Comparison of ENCODE assay signal across 8 cellular contexts in the genomic region with DNA sequence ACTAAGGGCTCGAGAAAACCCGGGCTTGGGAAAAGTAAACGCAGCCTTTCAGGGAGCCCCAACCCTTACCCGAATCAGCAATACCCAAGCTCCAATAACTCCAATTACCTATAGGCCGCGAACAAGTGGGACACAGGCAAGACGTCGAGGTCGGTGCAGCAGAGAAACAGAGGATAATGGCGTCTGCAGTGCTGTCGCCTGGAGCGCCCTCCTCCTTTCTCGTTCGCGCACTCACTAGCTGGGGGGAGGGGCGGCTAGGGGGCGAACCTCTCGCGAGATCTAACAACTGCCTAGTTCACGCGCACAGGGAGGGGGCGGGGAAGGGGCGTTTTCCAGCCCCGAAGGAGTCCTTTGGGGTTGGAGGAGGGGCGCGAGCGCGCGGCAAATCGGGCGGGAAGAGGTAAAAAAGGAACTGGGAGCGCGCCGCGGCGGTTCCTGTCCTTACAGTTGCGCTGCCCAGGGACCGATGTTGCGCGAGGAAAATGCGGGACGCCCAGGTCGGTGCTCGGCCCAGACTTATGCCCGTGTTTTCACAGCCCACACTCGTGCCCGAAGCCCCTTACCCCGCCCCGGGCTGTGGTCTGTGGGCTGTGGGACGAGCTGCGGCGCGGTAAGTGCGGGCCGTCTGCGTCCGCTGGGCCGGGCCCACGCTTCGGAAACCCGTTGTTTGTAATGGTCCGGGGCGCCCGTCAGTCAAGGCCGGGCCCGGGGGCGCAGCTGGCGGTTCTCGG. TPM values are rescaled to one million over a fixed set of nuclear protein-coding genes. Genes with fewer than 3 reads are reported as not detected.
DNase-seq lines count a peak whose midpoint lies in the region; ATAC-seq and TF ChIP-seq lines count a peak whose summit lies in the region.

Gene RMI1, plus strand, starts transcription at position 411 of the 731 bp plus-strand sequence. CDS start 20,182 bp downstream, outside the sequence.

- ATAC-seq in GM21723 (IDR thresholded peaks at IDR 0.05; ENCODE audit: unreplicated experiment) = peak; percentile 70
- ATAC-seq in Panc1 = peak; percentile 87

- TF ChIP-seq CTCF in Panc1 (IDR thresholded peaks at IDR 0.05) = no peak
- peak in 1 of 3 experiments; percentile 21 for TF ChIP-seq CTCF in esophagus muscularis mucosa (IDR thresholded peaks at IDR 0.05)

- TF ChIP-seq EP300 in esophagus muscularis mucosa (IDR thresholded peaks at IDR 0.05) = no peak

- POLR2A ChIA-PET in Panc1 (lab: Charles Lee) = interaction anchor here (0.5 to 0.6 kb wide), 3 partner anchors 22 to 278 kb away, joined by 5 to 7 read pairs (median 6); no protein-coding TSS in a partner anchor

- H3K4me3 ChIP-seq in Panc1 (ENCODE audit: low read depth in 2 of 2, low read length in 2 of 2) (peak within 1 kb of the TSS; percentile 96), esophagus muscularis mucosa (peak within 1 kb of the TSS; percentile 76 to 97 (median 88))

- WGBS in esophagus muscularis mucosa = 0% methylated on average over 54 of the region's 69 CpGs

- H3K9me3 ChIP-seq in Panc1 (ENCODE audit: control insufficient read depth, insufficient read depth, low read depth, low read length) = no peaks in the 10 kb centered on the region
- no peaks in the 10 kb centered on the region for H3K9me3 ChIP-seq in esophagus muscularis mucosa

- intact Hi-C loops in Panc1 (cut with micrococcal nuclease; ENCODE audit: unreplicated experiment) (no loop called here), esophagus muscularis mucosa (cut with DNase I) (no loop called here)

- H3K27me3 ChIP-seq in Panc1 (ENCODE audit: control insufficient read depth, insufficient read depth, low read length) (no peaks in the 10 kb centered on the region), esophagus muscularis mucosa (no peaks in the 10 kb centered on the region)

- DNase-seq in DMS79 (lab: John Stamatoyannopoulos, UW) (peak; percentile 78), KG1 (lab: John Stamatoyannopoulos, UW) (peak; percentile 99), Panc1 (ENCODE audit: low read depth, low spot score) (peak; percentile 82), esophagus muscularis mucosa (ENCODE audit: extremely low spot score) (peak; percentile 100), myocyte (ENCODE audit: low read depth) (peak; percentile 99)
- DNase-seq in activated T-cell treated with anti-CD3 and anti-CD28 coated beads, Interleukin-2, amount 50 U/mL, for 48 hours = peak; percentile 99 to 100
- peak; percentile 97 to 100 for DNase-seq in stimulated activated CD8-positive, alpha-beta memory T cell treated with anti-CD3 and anti-CD28 coated beads, Interleukin-7, amount 100 ng/mL, for 48 hours (ENCODE audit: extremely low read depth in 1 of 2, low read depth in 1 of 2)

- H3K36me3 ChIP-seq in Panc1 (ENCODE audit: control insufficient read depth, insufficient read depth, low read length) = peaks cover 35% of the 10 kb centered on the region
- peaks cover 15 to 26% (median 19%) of the 10 kb centered on the region in 4 donors for H3K36me3 ChIP-seq in esophagus muscularis mucosa

- H3K27ac ChIP-seq in Panc1 (ENCODE audit: low read length) (peak within 1 kb of the TSS; percentile 95), esophagus muscularis mucosa (replicated peaks in 1 of 4) (peak within 1 kb of the TSS; percentile 98 to 99 (median 99))

- TF ChIP-seq POLR2A in esophagus muscularis mucosa (IDR thresholded peaks at IDR 0.05; ENCODE audit: low read depth) = peak; percentile 92

- no TSS peak for BruUV-seq in Panc1 (replicated peaks; lab: Mats Ljungman, UMichigan)

- CTCF ChIA-PET in Panc1 (lab: Charles Lee) = no interaction called here

- in situ Hi-C loops in Panc1 (cut with HindIII; ENCODE audit: low pct_unique_long_range_greater_than_20kb, low sequenced_read_pairs) = no loop called here

- peaks cover 10% of the 10 kb centered on the region; the same call in 1 of the 2 replicates for H3K4me1 ChIP-seq in Panc1 (ENCODE audit: control insufficient read depth, insufficient read depth, low read length)
- peaks cover 27 to 47% (median 38%) of the 10 kb centered on the region in 4 donors for H3K4me1 ChIP-seq in esophagus muscularis mucosa

RNA-seq across cellular contexts. Expression of gene RMI1, which starts in this region (rescaled TPM):
- total RNA-seq in Panc1 (2021; ENCODE audit: unreplicated experiment) = 14.6 TPM
- 4.2 TPM for polyA plus RNA-seq in Panc1 (2012; ENCODE audit: insufficient read length)
- total RNA-seq in esophagus muscularis mucosa = 10 to 100 TPM in 1 of 4 donors, 1 to 10 TPM in 3; 5.3 to 11.6 (median 6.2) TPM
- total RNA-seq in myocyte = 1.6 and 2.7 TPM in 2 replicates
- 2.4 TPM for polyA plus RNA-seq in myocyte (2012)

Comparison
In these comparisons a context has a peak if more than half of its experiments do, and no peak if none do; other contexts are left out.
1. Peak in every context shown above with its lines: DNase-seq, ATAC-seq, H3K4me3 ChIP-seq and H3K27ac ChIP-seq.